Comparison of ENCODE assay signal across 10 cellular contexts in genomic region chrX:65866146-65866545, GRCh38.
A peak's percentile ranks its signal among the peaks of the same experiment; 100 is the strongest.
DNase-seq lines count a peak whose midpoint lies in the region; ATAC-seq and TF ChIP-seq lines count a peak whose summit lies in the region.
"Had no signal": no experiment of that assay in that cellular context is flagged by ENCODE, and none has a peak within 500 bp of the region (broad histone marks: within the 10 kb centered on the region; RNA-seq: fewer than 3 reads in every experiment).

No MANE protein-coding gene starts in this region.

- H3K4me3 Mint-ChIP-seq in CD4-positive, alpha-beta memory T cell: peak overlapping the region in 5 of 8 donors; percentile 1 to 47 (median 14)
- H3K4me3 Mint-ChIP-seq in activated CD4-positive, alpha-beta T cell treated with anti-CD3 and anti-CD28 coated beads, Interleukin-2, amount 10 ng/mL, durations not matched to agents 24 days and 14 days: peak overlapping the region; percentile 32

- no peaks in the 10 kb centered on the region for H3K9me3 ChIP-seq in CD4-positive, alpha-beta memory T cell (ENCODE audit: control insufficient read depth in 1 of 2, low read length in 2 of 2)
- no peaks in the 10 kb centered on the region for H3K9me3 ChIP-seq in colonic mucosa
- no peaks in the 10 kb centered on the region for H3K9me3 ChIP-seq in upper lobe of right lung

- no peak overlapping the region for H3K4me3 ChIP-seq in CD4-positive, alpha-beta memory T cell (ENCODE audit: low read length in 2 of 2)
- no peak overlapping the region for H3K4me3 ChIP-seq in colonic mucosa
- H3K4me3 ChIP-seq in upper lobe of right lung: no peak overlapping the region

- DNase-seq in CD4-positive, alpha-beta memory T cell: peak; percentile 47 to 69 (median 57)
- DNase-seq in activated CD4-positive, alpha-beta T cell treated with anti-CD3 and anti-CD28 coated beads, Interleukin-2, amount 10 ng/mL, durations not matched to agents 24 days and 14 days: peak; percentile 81
- DNase-seq in NCI-H2196 treated with DMSO at 0.1 percent for 48 hours (lab: John Stamatoyannopoulos, UW; ENCODE audit: unreplicated experiment) (no peak), omental fat pad (ENCODE audit: low spot score) (no peak), colonic mucosa (no peak), upper lobe of right lung (no peak)
- DNase-seq: IMR-90, NCI-H82 had no signal

- no peaks in the 10 kb centered on the region for H3K27me3 Mint-ChIP-seq in CD4-positive, alpha-beta memory T cell
- no peaks in the 10 kb centered on the region for H3K27me3 Mint-ChIP-seq in activated CD4-positive, alpha-beta T cell treated with anti-CD3 and anti-CD28 coated beads, Interleukin-2, amount 10 ng/mL, durations not matched to agents 24 days and 14 days

- ATAC-seq in GM18868 (IDR thresholded peaks at IDR 0.05; ENCODE audit: unreplicated experiment): peak; percentile 94
- peak; percentile 88 for ATAC-seq in HG02938 (IDR thresholded peaks at IDR 0.05; ENCODE audit: unreplicated experiment)
- no peak for ATAC-seq in omental fat pad (ENCODE audit: low FRiP score)
- no peak for ATAC-seq in upper lobe of right lung

- no peaks in the 10 kb centered on the region for H3K36me3 ChIP-seq in CD4-positive, alpha-beta memory T cell (ENCODE audit: insufficient read depth, low read length)
- H3K36me3 ChIP-seq in colonic mucosa: no peaks in the 10 kb centered on the region
- no peaks in the 10 kb centered on the region for H3K36me3 ChIP-seq in upper lobe of right lung

- no peak for TF ChIP-seq CTCF in omental fat pad (IDR thresholded peaks at IDR 0.05)
- TF ChIP-seq CTCF in colonic mucosa (IDR thresholded peaks at IDR 0.05): no peak
- TF ChIP-seq CTCF in upper lobe of right lung (IDR thresholded peaks at IDR 0.05): no peak

- H3K4me1 Mint-ChIP-seq in CD4-positive, alpha-beta memory T cell: peaks cover 24 to 53% (median 29%) of the 10 kb centered on the region in 4 donors
- H3K4me1 Mint-ChIP-seq in activated CD4-positive, alpha-beta T cell treated with anti-CD3 and anti-CD28 coated beads, Interleukin-2, amount 10 ng/mL, durations not matched to agents 24 days and 14 days: peaks cover 21% of the 10 kb centered on the region

- intact Hi-C loops in CD4-positive, alpha-beta memory T cell (cut with micrococcal nuclease): loop anchor here (5.0 kb wide), 1 partner anchor 121 kb away; no protein-coding TSS in a partner anchor
- intact Hi-C loops in activated CD4-positive, alpha-beta T cell treated with anti-CD3 and anti-CD28 coated beads, Interleukin-2, amount 10 ng/mL, durations not matched to agents 24 days and 14 days (cut with micrococcal nuclease): loop anchor here (1.0 to 10.0 kb wide), 3 partner anchors 61 to 271 kb away; no protein-coding TSS in a partner anchor
- intact Hi-C loops in colonic mucosa (cut with DNase I): no loop called here
- intact Hi-C loops in upper lobe of right lung (cut with DNase I): no loop called here

- POLR2A ChIA-PET in CD4-positive, alpha-beta memory T cell (lab: Charles Lee; ENCODE audit: partially characterized antibody): no interaction called here

- peaks cover 37% of the 10 kb centered on the region for H3K4me1 ChIP-seq in CD4-positive, alpha-beta memory T cell (ENCODE audit: insufficient read depth, low read length)
- H3K4me1 ChIP-seq in colonic mucosa (no peaks in the 10 kb centered on the region), upper lobe of right lung (no peaks in the 10 kb centered on the region)

- peak overlapping the region; percentile 32 to 90 (median 69) for H3K27ac Mint-ChIP-seq in CD4-positive, alpha-beta memory T cell
- peak overlapping the region; percentile 71 for H3K27ac Mint-ChIP-seq in activated CD4-positive, alpha-beta T cell treated with anti-CD3 and anti-CD28 coated beads, Interleukin-2, amount 10 ng/mL, durations not matched to agents 24 days and 14 days

- H3K27ac ChIP-seq in CD4-positive, alpha-beta memory T cell (ENCODE audit: low read depth, low read length): no peak overlapping the region
- H3K27ac ChIP-seq in colonic mucosa (no peak overlapping the region), upper lobe of right lung (no peak overlapping the region)

- CTCF ChIA-PET in CD4-positive, alpha-beta memory T cell (lab: Charles Lee; ENCODE audit: partially characterized antibody): no interaction called here

- peaks cover 0 to 2% (median 0%) of the 10 kb centered on the region in 8 donors for H3K9me3 Mint-ChIP-seq in CD4-positive, alpha-beta memory T cell
- peaks cover 4% of the 10 kb centered on the region for H3K9me3 Mint-ChIP-seq in activated CD4-positive, alpha-beta T cell treated with anti-CD3 and anti-CD28 coated beads, Interleukin-2, amount 10 ng/mL, durations not matched to agents 24 days and 14 days

- no peaks in the 10 kb centered on the region for H3K36me3 Mint-ChIP-seq in CD4-positive, alpha-beta memory T cell
- peaks cover 2% of the 10 kb centered on the region for H3K36me3 Mint-ChIP-seq in activated CD4-positive, alpha-beta T cell treated with anti-CD3 and anti-CD28 coated beads, Interleukin-2, amount 10 ng/mL, durations not matched to agents 24 days and 14 days (ENCODE audit: low read depth)

- no peak overlapping the region for H3K9ac ChIP-seq in colonic mucosa (ENCODE audit: low read depth in 2 of 2, low read length in 2 of 2)

- no peaks in the 10 kb centered on the region for H3K27me3 ChIP-seq in CD4-positive, alpha-beta memory T cell (ENCODE audit: insufficient read depth, low read length)
- H3K27me3 ChIP-seq in colonic mucosa: peaks cover 3% of the 10 kb centered on the region
- H3K27me3 ChIP-seq in upper lobe of right lung: no peaks in the 10 kb centered on the region

Comparison
In these comparisons a context has a peak if more than half of its experiments do, and no peak if none do; other contexts are left out.
1. DNase-seq: peak in CD4-positive, alpha-beta memory T cell (5 of 5) and activated CD4-positive, alpha-beta T cell treated with anti-CD3 and anti-CD28 coated beads, Interleukin-2, amount 10 ng/mL, durations not matched to agents 24 days and 14 days (single experiment); none in NCI-H2196 treated with DMSO at 0.1 percent for 48 hours (single experiment), omental fat pad (single experiment), colonic mucosa (single experiment) and upper lobe of right lung (single experiment).
2. ATAC-seq: peak in GM18868 (single experiment) and HG02938 (single experiment); none in omental fat pad (single experiment) and upper lobe of right lung (single experiment).
3. intact Hi-C loops: an anchor here in CD4-positive, alpha-beta memory T cell (5.0 kb wide) and activated CD4-positive, alpha-beta T cell treated with anti-CD3 and anti-CD28 coated beads, Interleukin-2, amount 10 ng/mL, durations not matched to agents 24 days and 14 days (1.0 to 10.0 kb wide); none called in colonic mucosa and upper lobe of right lung.